Comparison of ENCODE assay signal across 8 cellular contexts in genomic region chr19:3821857-3822364, GRCh38. TPM values are rescaled to one million over a fixed set of nuclear protein-coding genes. Genes with fewer than 3 reads are reported as not detected.
A peak's percentile ranks its signal among the peaks of the same experiment; 100 is the strongest.
DNase-seq lines count a peak whose midpoint lies in the region; FAIRE-seq and TF ChIP-seq lines count a peak whose summit lies in the region.

No MANE protein-coding gene starts in this region.

- no peak overlapping the region for H3K4me3 ChIP-seq in astrocyte (ENCODE audit: insufficient read depth, low read depth, low read length)
- no peak overlapping the region for H3K4me3 ChIP-seq in iPS DF 6.9 (ENCODE audit: low read length)

- peaks cover 6% of the 10 kb centered on the region for H3K27me3 ChIP-seq in astrocyte (ENCODE audit: insufficient read depth, low read length)
- no peaks in the 10 kb centered on the region for H3K27me3 ChIP-seq in iPS DF 6.9 (ENCODE audit: control insufficient read depth, insufficient read depth, low read length)

- DNase-seq in COR-L47 (lab: John Stamatoyannopoulos, UW) (peak; percentile 50), KBM-7 (peak; percentile 90), T-helper 9 cell (peak; percentile 90), astrocyte (ENCODE audit: low read depth) (no peak), iPS DF 6.9 (ENCODE audit: low read depth, low spot score) (peak; percentile 39), RKO (ENCODE audit: low spot score) (no peak), NCI-H2171 (lab: John Stamatoyannopoulos, UW) (no peak)
- peak; percentile 89 for DNase-seq in stimulated activated CD4-positive, alpha-beta T cell treated with anti-CD3 and anti-CD28 coated beads, Interleukin-1b, Interleukin-23, amount 100 ng/mL, for 48 hours

- no peaks in the 10 kb centered on the region for H3K9me3 Mint-ChIP-seq in astrocyte (ENCODE audit: unreplicated experiment)

- in situ Hi-C loops in KBM-7 (cut with MboI; ENCODE audit: low pct_unique_long_range_greater_than_20kb, low sequenced_read_pairs) = no loop called here

- H3K79me2 ChIP-seq in astrocyte (ENCODE audit: insufficient read depth, low read length) = no peaks in the 10 kb centered on the region

- H3K4me2 ChIP-seq in astrocyte (ENCODE audit: low read length) = no peak overlapping the region

- no peaks in the 10 kb centered on the region for H4K20me1 ChIP-seq in astrocyte (ENCODE audit: insufficient read depth, low read length)

- no CpG with 5 or more reads among the region's 43 CpGs for WGBS in iPS DF 6.9 (ENCODE audit: insufficient coverage, insufficient read length)

- H3K4me1 Mint-ChIP-seq in astrocyte (ENCODE audit: low read depth, unreplicated experiment) = peaks cover 3% of the 10 kb centered on the region

- peak overlapping the region; percentile 9 for H3K27ac Mint-ChIP-seq in astrocyte (ENCODE audit: unreplicated experiment)

- FAIRE-seq in astrocyte (lab: Jason Lieb, UNC) = no peak

- H3K36me3 ChIP-seq in astrocyte (ENCODE audit: insufficient read depth, low read length) (no peaks in the 10 kb centered on the region), iPS DF 6.9 (ENCODE audit: control insufficient read depth, insufficient read depth, low read length) (no peaks in the 10 kb centered on the region)

- no peaks in the 10 kb centered on the region for H3K9me3 ChIP-seq in astrocyte (ENCODE audit: insufficient read depth, low read depth, low read length)
- no peaks in the 10 kb centered on the region for H3K9me3 ChIP-seq in iPS DF 6.9 (ENCODE audit: control insufficient read depth, insufficient read depth, low read length)

- H2AFZ ChIP-seq in astrocyte (ENCODE audit: low read depth, low read length) = no peak overlapping the region

- no peak overlapping the region for H3K9ac ChIP-seq in astrocyte (ENCODE audit: low read length)

- H3K4me3 Mint-ChIP-seq in astrocyte (ENCODE audit: unreplicated experiment) = no peak overlapping the region

- TF ChIP-seq CTCF in astrocyte (IDR thresholded peaks at IDR 0.05; ENCODE audit: insufficient read depth, low read depth, low read length) = peak; percentile 48

- H3K36me3 Mint-ChIP-seq in astrocyte (ENCODE audit: low read depth, unreplicated experiment) = no peaks in the 10 kb centered on the region

- H3K27me3 Mint-ChIP-seq in astrocyte (ENCODE audit: low read depth, unreplicated experiment) = peaks cover 25% of the 10 kb centered on the region

- H3K27ac ChIP-seq in astrocyte (ENCODE audit: low read depth, low read length) = no peak overlapping the region
- H3K27ac ChIP-seq in iPS DF 6.9 (ENCODE audit: low read length) = no peak overlapping the region

- peaks cover 7% of the 10 kb centered on the region for H3K4me1 ChIP-seq in astrocyte (ENCODE audit: insufficient read depth, low read length)
- H3K4me1 ChIP-seq in iPS DF 6.9 (ENCODE audit: control insufficient read depth, insufficient read depth, low read length) = no peaks in the 10 kb centered on the region

RNA-seq across cellular contexts. Expression of gene MATK, which starts 35.7 kb away (rescaled TPM):
- total RNA-seq in astrocyte = 0.22 TPM in 1 of 2 replicates, not detected in the other

RNA-seq across cellular contexts. Expression of gene ZFR2, which starts 46.9 kb away (rescaled TPM):
- total RNA-seq in astrocyte = 2.0 and 2.1 TPM in 2 replicates

RNA-seq across cellular contexts. Expression of gene RAX2, which starts 49.9 kb away (rescaled TPM):
- not detected in 2 replicates for total RNA-seq in astrocyte

RNA-seq across cellular contexts. Expression of gene ATCAY, which starts 58.6 kb away (rescaled TPM):
- total RNA-seq in astrocyte = 4.5 and 6.5 TPM in 2 replicates

RNA-seq across cellular contexts. Expression of gene MRPL54, which starts 59.4 kb away (rescaled TPM):
- 41.6 and 43.5 TPM in 2 replicates for total RNA-seq in astrocyte

Comparison
In these comparisons a context has a peak if more than half of its experiments do, and no peak if none do; other contexts are left out.
1. DNase-seq: peak in COR-L47 (single experiment), KBM-7 (single experiment), T-helper 9 cell (single experiment), iPS DF 6.9 (single experiment) and stimulated activated CD4-positive, alpha-beta T cell treated with anti-CD3 and anti-CD28 coated beads, Interleukin-1b, Interleukin-23, amount 100 ng/mL, for 48 hours (single experiment); none in astrocyte (single experiment), RKO (single experiment) and NCI-H2171 (single experiment).